In genomic region chr21:35351434-35351833, GRCh38 we compare ENCODE assay signal across 29 cellular contexts.
DNase-seq lines count a peak whose midpoint lies in the region; ATAC-seq, FAIRE-seq and TF ChIP-seq lines count a peak whose summit lies in the region.
"Had no signal": no experiment of that assay in that cellular context is flagged by ENCODE, and none has a peak within 500 bp of the region (broad histone marks: within the 10 kb centered on the region; RNA-seq: fewer than 3 reads in every experiment).

No MANE protein-coding gene starts in this region.

- no peaks in the 10 kb centered on the region for H3K9me2 ChIP-seq in HCT116 (ENCODE audit: insufficient read depth)

- no peaks in the 10 kb centered on the region for H4K20me1 ChIP-seq in HCT116 (ENCODE audit: insufficient read depth)
- no peaks in the 10 kb centered on the region for H4K20me1 ChIP-seq in K562 (replicated peaks; ENCODE audit: control insufficient read depth, insufficient read depth, low read length)

- POLR2A ChIA-PET in activated CD4-positive, alpha-beta T cell treated with anti-CD3 and anti-CD28 coated beads, Interleukin-2, amount 10 ng/mL, durations not matched to agents 7 days and 5 days (lab: Charles Lee), result no interaction called here
- POLR2A ChIA-PET in HCT116 (lab: Charles Lee), result no interaction called here
- POLR2A ChIA-PET in K562 (lab: Yijun Ruan, JAX), result interaction anchor here (1.0 kb wide), 1 partner anchor 9 kb away, joined by 7 read pairs; no protein-coding TSS in a partner anchor

- H3K9me3 Mint-ChIP-seq in activated CD4-positive, alpha-beta T cell treated with anti-CD3 and anti-CD28 coated beads, Interleukin-2, amount 10 ng/mL, durations not matched to agents 24 days and 14 days, result peaks cover 17% of the 10 kb centered on the region
- H3K9me3 Mint-ChIP-seq in activated CD4-positive, alpha-beta T cell treated with anti-CD3 and anti-CD28 coated beads, Interleukin-2, amount 10 ng/mL, durations not matched to agents 7 days and 5 days, result peaks cover 6% of the 10 kb centered on the region
- H3K9me3 Mint-ChIP-seq: brain had no signal

- RAD21 ChIA-PET in HCT116 (lab: Charles Lee; ENCODE audit: low non-redundant PET in 1 of 2, low total read pairs in 2 of 2, uncharacterized antibody in 2 of 2, unreplicated experiment in 2 of 2), result no interaction called here

- TF ChIP-seq RAD21 in HCT116 (IDR thresholded peaks at IDR 0.05; ENCODE audit: low read depth) (no peak), K562 (CRISPR knock-in tag; conservative IDR thresholded peaks at IDR 0.05 in 1 of 2, IDR thresholded peaks at IDR 0.05 in 1 of 2) (no peak)

- CTCF ChIA-PET in activated CD4-positive, alpha-beta T cell treated with anti-CD3 and anti-CD28 coated beads, Interleukin-2, amount 10 ng/mL, durations not matched to agents 7 days and 5 days (lab: Charles Lee), result interaction anchor here (1.4 kb wide), 1 partner anchor 11 kb away, joined by 5 read pairs; no protein-coding TSS in a partner anchor
- CTCF ChIA-PET in HCT116 (lab: Charles Lee), result no interaction called here
- CTCF ChIA-PET in K562 (lab: Yijun Ruan, JAX; ENCODE audit: low intra/inter-chr PET ratio), result no interaction called here

- no peaks in the 10 kb centered on the region for H3K27me3 Mint-ChIP-seq in activated CD4-positive, alpha-beta T cell treated with anti-CD3 and anti-CD28 coated beads, Interleukin-2, amount 10 ng/mL, durations not matched to agents 24 days and 14 days
- no peaks in the 10 kb centered on the region for H3K27me3 Mint-ChIP-seq in activated CD4-positive, alpha-beta T cell treated with anti-CD3 and anti-CD28 coated beads, Interleukin-2, amount 10 ng/mL, durations not matched to agents 7 days and 5 days
- H3K27me3 Mint-ChIP-seq: brain had no signal

- H3K4me2 ChIP-seq in HCT116 (ENCODE audit: low read length) (no peak overlapping the region), K562 (ENCODE audit: insufficient read depth, low read length) (no peak overlapping the region)
- H3K4me2 ChIP-seq: hepatocyte had no signal

- TF ChIP-seq CTCF in HCT116 (IDR thresholded peaks at IDR 0.05 in 2 of 3, conservative IDR thresholded peaks at IDR 0.05 in 1 of 3; ENCODE audit: borderline replicate concordance in 1 of 3, insufficient read depth in 1 of 3, low read depth in 2 of 3, low read length in 2 of 3), result no peak
- TF ChIP-seq CTCF in K562 (IDR thresholded peaks at IDR 0.05 in 2 of 3, conservative IDR thresholded peaks at IDR 0.05 in 1 of 3; ENCODE audit: insufficient read depth in 2 of 3, low read depth in 1 of 3, low read length in 3 of 3), result no peak
- TF ChIP-seq CTCF in Peyer's patch (IDR thresholded peaks at IDR 0.05), result no peak

- no peak for TF ChIP-seq EP300 in K562 (IDR thresholded peaks at IDR 0.05; ENCODE audit: low read length)

- H3K9ac ChIP-seq in HCT116 (ENCODE audit: low read length), result no peak overlapping the region
- no peak overlapping the region for H3K9ac ChIP-seq in K562 (ENCODE audit: insufficient read depth in 1 of 2, low read depth in 2 of 2, low read length in 2 of 2)

- 19% methylated on average over 1 of the region's 1 CpG for WGBS in K562 (ENCODE audit: insufficient coverage, low coverage, missing lambda C conversion rate)

- in situ Hi-C loops in K562 (cut with MboI), result no loop called here

- H3K36me3 ChIP-seq in HCT116 (ENCODE audit: control insufficient read depth in 1 of 2, insufficient read depth in 2 of 2, low read length in 2 of 2) (no peaks in the 10 kb centered on the region), K562 (ENCODE audit: control insufficient read depth, insufficient read depth, low read length) (no peaks in the 10 kb centered on the region), Peyer's patch (no peaks in the 10 kb centered on the region)
- H3K36me3 ChIP-seq: HAP-1, thyroid gland had no signal

- H3K36me3 Mint-ChIP-seq in activated CD4-positive, alpha-beta T cell treated with anti-CD3 and anti-CD28 coated beads, Interleukin-2, amount 10 ng/mL, durations not matched to agents 24 days and 14 days (ENCODE audit: low read depth), result no peaks in the 10 kb centered on the region
- H3K36me3 Mint-ChIP-seq in activated CD4-positive, alpha-beta T cell treated with anti-CD3 and anti-CD28 coated beads, Interleukin-2, amount 10 ng/mL, durations not matched to agents 7 days and 5 days (ENCODE audit: low read depth), result no peaks in the 10 kb centered on the region
- H3K36me3 Mint-ChIP-seq: brain, memory B cell had no signal

- peak overlapping the region; percentile 81 for H3K27ac Mint-ChIP-seq in activated CD4-positive, alpha-beta T cell treated with anti-CD3 and anti-CD28 coated beads, Interleukin-2, amount 10 ng/mL, durations not matched to agents 24 days and 14 days
- no peak overlapping the region for H3K27ac Mint-ChIP-seq in activated CD4-positive, alpha-beta T cell treated with anti-CD3 and anti-CD28 coated beads, Interleukin-2, amount 10 ng/mL, durations not matched to agents 7 days and 5 days
- H3K27ac Mint-ChIP-seq: B cell, memory B cell had no signal

- peak overlapping the region; percentile 46 for H3K4me3 Mint-ChIP-seq in activated CD4-positive, alpha-beta T cell treated with anti-CD3 and anti-CD28 coated beads, Interleukin-2, amount 10 ng/mL, durations not matched to agents 24 days and 14 days
- H3K4me3 Mint-ChIP-seq in activated CD4-positive, alpha-beta T cell treated with anti-CD3 and anti-CD28 coated beads, Interleukin-2, amount 10 ng/mL, durations not matched to agents 7 days and 5 days, result no peak overlapping the region
- H3K4me3 Mint-ChIP-seq: B cell, brain, memory B cell had no signal

- DNase-seq in activated CD4-positive, alpha-beta T cell treated with anti-CD3 and anti-CD28 coated beads, Interleukin-2, amount 10 ng/mL, durations not matched to agents 24 days and 14 days, result no peak
- no peak for DNase-seq in activated CD4-positive, alpha-beta T cell treated with anti-CD3 and anti-CD28 coated beads, Interleukin-2, amount 10 ng/mL, durations not matched to agents 7 days and 5 days
- no peak for DNase-seq in HCT116 (ENCODE audit: low read depth, low spot score)
- no peak for DNase-seq in K562 (ENCODE audit: extremely low read depth in 1 of 4, low spot score in 3 of 4)
- peak; percentile 7 for DNase-seq in renal cortical epithelial cell (ENCODE audit: low read depth)
- no peak for DNase-seq in Peyer's patch
- DNase-seq in EL, result no peak
- no peak for DNase-seq in A172 (ENCODE audit: low spot score)
- DNase-seq: activated CD4-positive, alpha-beta T cell treated with anti-CD3 and anti-CD28 coated beads, Interleukin-2, amount 50 U/mL, for 48 hours; DMS153; effector CD4-positive, alpha-beta T cell; erythroblast; foreskin melanocyte; left colon; NCI-H2081 treated with DMSO at 0.1 percent for 48 hours; NCI-H82; retina; stimulated activated CD4-positive, alpha-beta T cell treated with anti-CD3 and anti-CD28 coated beads, Interleukin-4, amount 100 ng/mL, for 1 hour; stimulated activated naive CD4-positive, alpha-beta T cell treated with Interleukin-2 at 50 U/mL for 16 hours; T1000; thyroid gland had no signal

- peaks cover 32% of the 10 kb centered on the region for H3K4me1 Mint-ChIP-seq in activated CD4-positive, alpha-beta T cell treated with anti-CD3 and anti-CD28 coated beads, Interleukin-2, amount 10 ng/mL, durations not matched to agents 24 days and 14 days
- H3K4me1 Mint-ChIP-seq in activated CD4-positive, alpha-beta T cell treated with anti-CD3 and anti-CD28 coated beads, Interleukin-2, amount 10 ng/mL, durations not matched to agents 7 days and 5 days, result peaks cover 12% of the 10 kb centered on the region
- H3K4me1 Mint-ChIP-seq: B cell, brain, memory B cell had no signal

- H3K9me1 ChIP-seq in K562 (ENCODE audit: control insufficient read depth, insufficient read depth, low read length), result no peaks in the 10 kb centered on the region

- H3K27ac ChIP-seq in HCT116 (ENCODE audit: low read depth, low read length) (no peak overlapping the region), K562 (ENCODE audit: extremely low read depth, low read depth, low read length) (no peak overlapping the region), Peyer's patch (no peak overlapping the region)
- H3K27ac ChIP-seq: hepatocyte, thyroid gland had no signal

- no peak for FAIRE-seq in K562 (lab: Jason Lieb, UNC)
- FAIRE-seq: A204.1, GM19239 had no signal

- no peak for ATAC-seq in HCT116
- ATAC-seq in K562, result no peak
- ATAC-seq: left colon, Right ventricle myocardium inferior had no signal

- H3K4me3 ChIP-seq in HCT116 (replicated peaks in 1 of 2; ENCODE audit: low read depth in 1 of 2, low read length in 2 of 2) (no peak overlapping the region), K562 (no peak overlapping the region), Peyer's patch (no peak overlapping the region)
- H3K4me3 ChIP-seq: HAP-1, hepatocyte, thyroid gland had no signal

- BruUV-seq in HCT116 (replicated peaks; lab: Mats Ljungman, UMichigan) (no TSS peak), K562 (replicated peaks; lab: Mats Ljungman, UMichigan) (no TSS peak)

- TF ChIP-seq POLR2A in HCT116 (IDR thresholded peaks at IDR 0.05; ENCODE audit: borderline replicate concordance, extremely low read depth, insufficient read depth, insufficient read length), result no peak
- TF ChIP-seq POLR2A in K562 (conservative IDR thresholded peaks at IDR 0.05), result no peak
- no peak for TF ChIP-seq POLR2A in Peyer's patch (IDR thresholded peaks at IDR 0.05)

- intact Hi-C loops in activated CD4-positive, alpha-beta T cell treated with anti-CD3 and anti-CD28 coated beads, Interleukin-2, amount 10 ng/mL, durations not matched to agents 24 days and 14 days (cut with micrococcal nuclease), result loop anchor here (1.0 kb wide), 1 partner anchor 8 kb away; no protein-coding TSS in a partner anchor
- intact Hi-C loops in HCT116 (cut with micrococcal nuclease) (no loop called here), K562 (cut with micrococcal nuclease) (no loop called here)

- H2AFZ ChIP-seq in HCT116 (ENCODE audit: low read depth, low read length, poor library complexity, severe bottlenecking) (peak overlapping the region; percentile 5), K562 (ENCODE audit: low read depth, low read length) (no peak overlapping the region)
- H2AFZ ChIP-seq: hepatocyte had no signal

- H3K9me3 ChIP-seq in HCT116 (ENCODE audit: control insufficient read depth in 1 of 2, insufficient read depth in 1 of 2, low read depth in 1 of 2, low read length in 2 of 2), result no peaks in the 10 kb centered on the region
- no peaks in the 10 kb centered on the region for H3K9me3 ChIP-seq in K562 (replicated peaks; ENCODE audit: control insufficient read depth, insufficient read depth, low read depth, low read length)
- H3K9me3 ChIP-seq in Peyer's patch, result no peaks in the 10 kb centered on the region
- H3K9me3 ChIP-seq: thyroid gland had no signal

- H3K27me3 ChIP-seq in HCT116 (ENCODE audit: insufficient read depth, low read length), result no peaks in the 10 kb centered on the region
- H3K27me3 ChIP-seq in K562 (ENCODE audit: control insufficient read depth in 2 of 2, insufficient read depth in 2 of 2, low read length in 2 of 2), result no peaks in the 10 kb centered on the region; a peak in 1 of 5 replicates
- no peaks in the 10 kb centered on the region for H3K27me3 ChIP-seq in Peyer's patch
- H3K27me3 ChIP-seq: hepatocyte, thyroid gland had no signal

- H3K79me2 ChIP-seq in HCT116 (ENCODE audit: insufficient read depth, low read length), result no peaks in the 10 kb centered on the region
- H3K79me2 ChIP-seq in K562 (ENCODE audit: control insufficient read depth, insufficient read depth, low read length), result no peaks in the 10 kb centered on the region
- H3K79me2 ChIP-seq: hepatocyte had no signal

- H3K4me1 ChIP-seq in HCT116 (ENCODE audit: control insufficient read depth in 1 of 2, insufficient read depth in 2 of 2, low read length in 2 of 2), result no peaks in the 10 kb centered on the region
- H3K4me1 ChIP-seq in K562 (replicated peaks in 1 of 2; ENCODE audit: control insufficient read depth in 2 of 2, insufficient read depth in 2 of 2, low read length in 2 of 2), result peaks cover 0 to 15% of the 10 kb centered on the region in 2 experiments; a peak in 3 of 5 replicates
- no peaks in the 10 kb centered on the region for H3K4me1 ChIP-seq in Peyer's patch
- H3K4me1 ChIP-seq: HAP-1 had no signal
